8 cellular contexts compared by ENCODE assay signal in genomic region chr7:116354546-116355422, GRCh38.
A peak's percentile ranks its signal among the peaks of the same experiment; 100 is the strongest.
DNase-seq lines count a peak whose midpoint lies in the region; TF ChIP-seq lines count a peak whose summit lies in the region.

No MANE protein-coding gene starts in this region.

- H3K36me3 ChIP-seq in SK-N-SH (replicated peaks in 1 of 2; ENCODE audit: control insufficient read depth in 1 of 2, insufficient read depth in 2 of 2, low read length in 1 of 2) = no peaks in the 10 kb centered on the region

- no peaks in the 10 kb centered on the region for H3K36me3 Mint-ChIP-seq in progenitor cell of endocrine pancreas (ENCODE audit: insufficient read depth)
- no peaks in the 10 kb centered on the region for H3K36me3 Mint-ChIP-seq in CD14-positive monocyte

- TF ChIP-seq CTCF in SK-N-SH (IDR thresholded peaks at IDR 0.05) (no peak), fibroblast of villous mesenchyme (IDR thresholded peaks at IDR 0.05; ENCODE audit: insufficient read depth, low read depth, low read length) (no peak), progenitor cell of endocrine pancreas (IDR thresholded peaks at IDR 0.05; ENCODE audit: unreplicated experiment) (no peak), CD14-positive monocyte (IDR thresholded peaks at IDR 0.05) (no peak)

- peaks cover 46% of the 10 kb centered on the region for H3F3A ChIP-seq in SK-N-SH (replicated peaks; ENCODE audit: insufficient read depth)

- peaks cover 6 to 50% of the 10 kb centered on the region in 2 experiments for H3K4me1 ChIP-seq in SK-N-SH (ENCODE audit: control insufficient read depth in 1 of 2, insufficient read depth in 2 of 2, low read depth in 1 of 2, low read length in 1 of 2)

- no peak overlapping the region for H3K4me3 Mint-ChIP-seq in progenitor cell of endocrine pancreas (ENCODE audit: low read depth)
- H3K4me3 Mint-ChIP-seq in CD14-positive monocyte = peak overlapping the region in 1 of 2 donors; percentile 54

- H3K27me3 Mint-ChIP-seq in progenitor cell of endocrine pancreas (no peaks in the 10 kb centered on the region), CD14-positive monocyte (ENCODE audit: low read depth in 3 of 3) (peaks cover 0 to 3% (median 0%) of the 10 kb centered on the region in 3 donors)

- H3K4me2 ChIP-seq in SK-N-SH = peak overlapping the region; percentile 47

- peak overlapping the region; percentile 17; the same call in 1 of the 2 replicates for H2AFZ ChIP-seq in SK-N-SH (ENCODE audit: low read depth)

- TF ChIP-seq EP300 in SK-N-SH (IDR thresholded peaks at IDR 0.05; ENCODE audit: borderline replicate concordance in 1 of 2, low read depth in 1 of 2, low read length in 1 of 2) = peak in 1 of 2 experiments; percentile 82; a peak in 2 of 4 replicates

- peak overlapping the region; percentile 61 for H3K9ac ChIP-seq in SK-N-SH

- peak overlapping the region; percentile 68 to 88 for H3K27ac ChIP-seq in SK-N-SH (ENCODE audit: low read depth in 2 of 2, low read length in 1 of 2)

- no peaks in the 10 kb centered on the region for H3K9me2 ChIP-seq in SK-N-SH

- no peak for TF ChIP-seq RAD21 in SK-N-SH (IDR thresholded peaks at IDR 0.05; ENCODE audit: low read length)

- DNase-seq in EL (peak; percentile 95), SK-N-SH (peak; percentile 11), fibroblast of villous mesenchyme (ENCODE audit: low read depth) (peak; percentile 100), progenitor cell of endocrine pancreas (ENCODE audit: low spot score, unreplicated experiment) (no peak), pons (ENCODE audit: low spot score) (no peak), DMS153 (lab: John Stamatoyannopoulos, UW) (no peak), CD14-positive monocyte (ENCODE audit: low spot score) (no peak), cerebellar nuclear complex (lab: John Stamatoyannopoulos, UW) (no peak)

- POLR2A ChIA-PET in SK-N-SH (lab: Yijun Ruan, JAX) = no interaction called here

- intact Hi-C loops in CD14-positive monocyte (cut with micrococcal nuclease) = no loop called here

- 7% methylated on average over 10 of the region's 10 CpGs for WGBS in SK-N-SH (ENCODE audit: low lambda C conversion rate)

- H3K27ac Mint-ChIP-seq in progenitor cell of endocrine pancreas = peak overlapping the region; percentile 29
- H3K27ac Mint-ChIP-seq in CD14-positive monocyte = no peak overlapping the region

- H3K27me3 ChIP-seq in SK-N-SH (ENCODE audit: insufficient read depth) = no peaks in the 10 kb centered on the region

- H4K20me1 ChIP-seq in SK-N-SH (ENCODE audit: insufficient read depth) = no peaks in the 10 kb centered on the region

- H3K9me3 ChIP-seq in SK-N-SH = no peaks in the 10 kb centered on the region

- H3K4me3 ChIP-seq in SK-N-SH (ENCODE audit: low read depth in 2 of 2, low read length in 1 of 2) (peak overlapping the region; percentile 24 to 34; a peak in 3 of 4 replicates), fibroblast of villous mesenchyme (ENCODE audit: low read depth, low read length) (peak overlapping the region; percentile 30)

- CTCF ChIA-PET in SK-N-SH (lab: Yijun Ruan, JAX) = interaction anchor here (1.2 kb wide), 1 partner anchor 174 kb away, joined by 3 read pairs; no protein-coding TSS in a partner anchor

- H3K79me2 ChIP-seq in SK-N-SH (ENCODE audit: insufficient read depth) = no peaks in the 10 kb centered on the region

- H3K4me1 Mint-ChIP-seq in progenitor cell of endocrine pancreas (ENCODE audit: low read depth) = peaks cover 17% of the 10 kb centered on the region
- H3K4me1 Mint-ChIP-seq in CD14-positive monocyte = peaks cover 11% of the 10 kb centered on the region

- no peaks in the 10 kb centered on the region for H3K9me3 Mint-ChIP-seq in progenitor cell of endocrine pancreas (ENCODE audit: low read depth)
- H3K9me3 Mint-ChIP-seq in CD14-positive monocyte = peaks cover 0 to 14% (median 0%) of the 10 kb centered on the region in 7 donors

TF ChIP-seq in SK-N-SH, 30 proteins besides CTCF, POLR2A, EP300 and RAD21 (continues in another document):
- TF ChIP-seq FOSL2 (IDR thresholded peaks at IDR 0.05; ENCODE audit: borderline replicate concordance, low read depth) = peak; percentile 90
- TF ChIP-seq SMC3 (IDR thresholded peaks at IDR 0.05; ENCODE audit: low read depth, low read length) = no peak
- no peak for TF ChIP-seq USF1 (IDR thresholded peaks at IDR 0.05; ENCODE audit: borderline replicate concordance, low read depth)
- TF ChIP-seq GATA2 (CRISPR knock-in tag; IDR thresholded peaks at IDR 0.05) = no peak
- no peak for TF ChIP-seq IRF3 (IDR thresholded peaks at IDR 0.05; ENCODE audit: low read depth, low read length)
- TF ChIP-seq YY1 (IDR thresholded peaks at IDR 0.05; ENCODE audit: low read depth) = no peak
- TF ChIP-seq SIN3A (IDR thresholded peaks at IDR 0.05; ENCODE audit: borderline replicate concordance, low read depth, low read length) = peak; percentile 41; the same call in 1 of the 2 replicates
- TF ChIP-seq RFX5 (IDR thresholded peaks at IDR 0.05; ENCODE audit: low read length) = no peak
- no peak for TF ChIP-seq USF2 (IDR thresholded peaks at IDR 0.05; ENCODE audit: borderline replicate concordance, low read depth, low read length)
- peak; percentile 89 for TF ChIP-seq RXRA (IDR thresholded peaks at IDR 0.05; ENCODE audit: borderline replicate concordance, low read depth)
- TF ChIP-seq CHD2 (IDR thresholded peaks at IDR 0.05; ENCODE audit: low read length, partially characterized antibody) = no peak
- TF ChIP-seq MXI1 (IDR thresholded peaks at IDR 0.05; ENCODE audit: low read depth, low read length) = no peak
- TF ChIP-seq EZH2phosphoT487 (IDR thresholded peaks at IDR 0.05; ENCODE audit: borderline replicate concordance, low read depth) = no peak
- peak; percentile 76 for TF ChIP-seq TCF12 (IDR thresholded peaks at IDR 0.05)
- no peak for TF ChIP-seq ELF1 (IDR thresholded peaks at IDR 0.05)
- TF ChIP-seq JUND (IDR thresholded peaks at IDR 0.05) = peak; percentile 85
- peak; percentile 9; the same call in 1 of the 2 replicates for TF ChIP-seq MEF2A (IDR thresholded peaks at IDR 0.05; ENCODE audit: borderline replicate concordance, low read depth)
- TF ChIP-seq NRF1 (IDR thresholded peaks at IDR 0.05; ENCODE audit: low read depth, low read length) = no peak
- TF ChIP-seq FOXJ3 (CRISPR knock-in tag; IDR thresholded peaks at IDR 0.05) = no peak
- peak; percentile 20; the same call in 1 of the 2 replicates for TF ChIP-seq FOXM1 (IDR thresholded peaks at IDR 0.05; ENCODE audit: low read depth)
- TF ChIP-seq MAX (IDR thresholded peaks at IDR 0.05; ENCODE audit: low read depth) = peak; percentile 67
- no peak for TF ChIP-seq GABPA (IDR thresholded peaks at IDR 0.05; ENCODE audit: low read depth)
- 0 out of 2 replicates have a peak, but pooled peaks have one; percentile 31 for TF ChIP-seq TAF1 (IDR thresholded peaks at IDR 0.05; ENCODE audit: borderline replicate concordance, low read depth, low read length)
- no peak for TF ChIP-seq RCOR1 (IDR thresholded peaks at IDR 0.05; ENCODE audit: low read length)
- TF ChIP-seq NFIC (IDR thresholded peaks at IDR 0.05; ENCODE audit: borderline replicate concordance) = peak; percentile 74
- TF ChIP-seq ZBTB33 (IDR thresholded peaks at IDR 0.05; ENCODE audit: borderline replicate concordance, low read depth) = no peak

Comparison
In these comparisons a context has a peak if more than half of its experiments do, and no peak if none do; other contexts are left out.
1. DNase-seq: peak in EL (single experiment), SK-N-SH (single experiment) and fibroblast of villous mesenchyme (single experiment); none in progenitor cell of endocrine pancreas (single experiment), pons (single experiment), DMS153 (single experiment), CD14-positive monocyte (single experiment) and cerebellar nuclear complex (0 of 2).